In genomic region chr6:25684565-25684964, GRCh38 we compare ENCODE assay signal across 1 cellular context.
TF ChIP-seq lines count a peak whose summit lies in the region.

No MANE protein-coding gene starts in this region.

TF ChIP-seq in K562, 482 proteins besides CTCF, POLR2A, EP300 and RAD21 (continued from another document):
- no peak for TF ChIP-seq E2F8 (IDR thresholded peaks at IDR 0.05; ENCODE audit: low read depth, partially characterized antibody)
- TF ChIP-seq ZSCAN32 (CRISPR knock-in tag; IDR thresholded peaks at IDR 0.05): no peak
- peak; percentile 18; the same call in 1 of the 2 replicates for TF ChIP-seq SMARCA4 (IDR thresholded peaks at IDR 0.05)
- TF ChIP-seq ATF1 (CRISPR knock-in tag; IDR thresholded peaks at IDR 0.05): no peak
- TF ChIP-seq ATF1 (tag; IDR thresholded peaks at IDR 0.05): peak; percentile 39; the same call in 1 of the 2 replicates
- TF ChIP-seq ZNF408 (CRISPR knock-in tag; IDR thresholded peaks at IDR 0.05; ENCODE audit: low read depth): no peak
- TF ChIP-seq ZBTB8A (IDR thresholded peaks at IDR 0.05; ENCODE audit: partially characterized antibody): no peak
- no peak for TF ChIP-seq TARDBP (IDR thresholded peaks at IDR 0.05)
- no peak for TF ChIP-seq ZNF551 (CRISPR knock-in tag; IDR thresholded peaks at IDR 0.05)
- peak; percentile 75 for TF ChIP-seq NFE2 (IDR thresholded peaks at IDR 0.05; ENCODE audit: low read depth)
- TF ChIP-seq, protein P1, sequence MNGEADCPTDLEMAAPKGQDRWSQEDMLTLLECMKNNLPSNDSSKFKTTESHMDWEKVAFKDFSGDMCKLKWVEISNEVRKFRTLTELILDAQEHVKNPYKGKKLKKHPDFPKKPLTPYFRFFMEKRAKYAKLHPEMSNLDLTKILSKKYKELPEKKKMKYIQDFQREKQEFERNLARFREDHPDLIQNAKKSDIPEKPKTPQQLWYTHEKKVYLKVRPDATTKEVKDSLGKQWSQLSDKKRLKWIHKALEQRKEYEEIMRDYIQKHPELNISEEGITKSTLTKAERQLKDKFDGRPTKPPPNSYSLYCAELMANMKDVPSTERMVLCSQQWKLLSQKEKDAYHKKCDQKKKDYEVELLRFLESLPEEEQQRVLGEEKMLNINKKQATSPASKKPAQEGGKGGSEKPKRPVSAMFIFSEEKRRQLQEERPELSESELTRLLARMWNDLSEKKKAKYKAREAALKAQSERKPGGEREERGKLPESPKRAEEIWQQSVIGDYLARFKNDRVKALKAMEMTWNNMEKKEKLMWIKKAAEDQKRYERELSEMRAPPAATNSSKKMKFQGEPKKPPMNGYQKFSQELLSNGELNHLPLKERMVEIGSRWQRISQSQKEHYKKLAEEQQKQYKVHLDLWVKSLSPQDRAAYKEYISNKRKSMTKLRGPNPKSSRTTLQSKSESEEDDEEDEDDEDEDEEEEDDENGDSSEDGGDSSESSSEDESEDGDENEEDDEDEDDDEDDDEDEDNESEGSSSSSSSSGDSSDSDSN (IDR thresholded peaks at IDR 0.05; ENCODE audit: borderline replicate concordance in 1 of 2, low read depth in 2 of 2, low read length in 2 of 2): no peak
- TF ChIP-seq ATF7 (IDR thresholded peaks at IDR 0.05): peak; percentile 62; the same call in 1 of the 2 replicates
- no peak for TF ChIP-seq EZH2 (IDR thresholded peaks at IDR 0.05; ENCODE audit: borderline replicate concordance, low read depth, low read length)
- no peak for TF ChIP-seq NBN (IDR thresholded peaks at IDR 0.05; ENCODE audit: low read depth)
- TF ChIP-seq, protein P2, sequence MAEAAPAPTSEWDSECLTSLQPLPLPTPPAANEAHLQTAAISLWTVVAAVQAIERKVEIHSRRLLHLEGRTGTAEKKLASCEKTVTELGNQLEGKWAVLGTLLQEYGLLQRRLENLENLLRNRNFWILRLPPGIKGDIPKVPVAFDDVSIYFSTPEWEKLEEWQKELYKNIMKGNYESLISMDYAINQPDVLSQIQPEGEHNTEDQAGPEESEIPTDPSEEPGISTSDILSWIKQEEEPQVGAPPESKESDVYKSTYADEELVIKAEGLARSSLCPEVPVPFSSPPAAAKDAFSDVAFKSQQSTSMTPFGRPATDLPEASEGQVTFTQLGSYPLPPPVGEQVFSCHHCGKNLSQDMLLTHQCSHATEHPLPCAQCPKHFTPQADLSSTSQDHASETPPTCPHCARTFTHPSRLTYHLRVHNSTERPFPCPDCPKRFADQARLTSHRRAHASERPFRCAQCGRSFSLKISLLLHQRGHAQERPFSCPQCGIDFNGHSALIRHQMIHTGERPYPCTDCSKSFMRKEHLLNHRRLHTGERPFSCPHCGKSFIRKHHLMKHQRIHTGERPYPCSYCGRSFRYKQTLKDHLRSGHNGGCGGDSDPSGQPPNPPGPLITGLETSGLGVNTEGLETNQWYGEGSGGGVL (CRISPR knock-in tag; IDR thresholded peaks at IDR 0.05): no peak
- TF ChIP-seq TCF3 (CRISPR knock-in tag; IDR thresholded peaks at IDR 0.05): no peak
- TF ChIP-seq ZNF140 (CRISPR knock-in tag; IDR thresholded peaks at IDR 0.05): no peak
- peak in 1 of 2 experiments; percentile 35; a peak in 1 of 4 replicates for TF ChIP-seq TRIM24 (IDR thresholded peaks at IDR 0.05)
- no peak for TF ChIP-seq CEBPG (CRISPR knock-in tag; IDR thresholded peaks at IDR 0.05)
- TF ChIP-seq CEBPG (tag; conservative IDR thresholded peaks at IDR 0.05 in 1 of 2, IDR thresholded peaks at IDR 0.05 in 1 of 2): peak; percentile 82 to 97
- no peak for TF ChIP-seq ZEB2 (IDR thresholded peaks at IDR 0.05)
- no peak for TF ChIP-seq ZNF175 (CRISPR knock-in tag; IDR thresholded peaks at IDR 0.05; ENCODE audit: low read depth)
- no peak for TF ChIP-seq ERF (CRISPR knock-in tag; IDR thresholded peaks at IDR 0.05)
- TF ChIP-seq, protein P3, sequence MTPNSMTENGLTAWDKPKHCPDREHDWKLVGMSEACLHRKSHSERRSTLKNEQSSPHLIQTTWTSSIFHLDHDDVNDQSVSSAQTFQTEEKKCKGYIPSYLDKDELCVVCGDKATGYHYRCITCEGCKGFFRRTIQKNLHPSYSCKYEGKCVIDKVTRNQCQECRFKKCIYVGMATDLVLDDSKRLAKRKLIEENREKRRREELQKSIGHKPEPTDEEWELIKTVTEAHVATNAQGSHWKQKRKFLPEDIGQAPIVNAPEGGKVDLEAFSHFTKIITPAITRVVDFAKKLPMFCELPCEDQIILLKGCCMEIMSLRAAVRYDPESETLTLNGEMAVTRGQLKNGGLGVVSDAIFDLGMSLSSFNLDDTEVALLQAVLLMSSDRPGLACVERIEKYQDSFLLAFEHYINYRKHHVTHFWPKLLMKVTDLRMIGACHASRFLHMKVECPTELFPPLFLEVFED (CRISPR knock-in tag; conservative IDR thresholded peaks at IDR 0.05): no peak
- no peak for TF ChIP-seq STAT5B (CRISPR knock-in tag; IDR thresholded peaks at IDR 0.05)
- TF ChIP-seq, protein P4, sequence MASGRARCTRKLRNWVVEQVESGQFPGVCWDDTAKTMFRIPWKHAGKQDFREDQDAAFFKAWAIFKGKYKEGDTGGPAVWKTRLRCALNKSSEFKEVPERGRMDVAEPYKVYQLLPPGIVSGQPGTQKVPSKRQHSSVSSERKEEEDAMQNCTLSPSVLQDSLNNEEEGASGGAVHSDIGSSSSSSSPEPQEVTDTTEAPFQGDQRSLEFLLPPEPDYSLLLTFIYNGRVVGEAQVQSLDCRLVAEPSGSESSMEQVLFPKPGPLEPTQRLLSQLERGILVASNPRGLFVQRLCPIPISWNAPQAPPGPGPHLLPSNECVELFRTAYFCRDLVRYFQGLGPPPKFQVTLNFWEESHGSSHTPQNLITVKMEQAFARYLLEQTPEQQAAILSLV (tag; IDR thresholded peaks at IDR 0.05): peak; percentile 74; the same call in 1 of the 2 replicates
- TF ChIP-seq JUND (IDR thresholded peaks at IDR 0.05; ENCODE audit: borderline replicate concordance, low read depth, low read length): peak; percentile 19; the same call in 1 of the 2 replicates
- no peak; the same call in 2 of the 3 replicates for TF ChIP-seq JUND (tag; IDR thresholded peaks at IDR 0.05; ENCODE audit: borderline replicate concordance, low read depth, low read length)
- TF ChIP-seq FOSL1 (tag; conservative IDR thresholded peaks at IDR 0.05): 0 out of 2 replicates have a peak, but pooled peaks have one; percentile 31
- TF ChIP-seq, protein P5, sequence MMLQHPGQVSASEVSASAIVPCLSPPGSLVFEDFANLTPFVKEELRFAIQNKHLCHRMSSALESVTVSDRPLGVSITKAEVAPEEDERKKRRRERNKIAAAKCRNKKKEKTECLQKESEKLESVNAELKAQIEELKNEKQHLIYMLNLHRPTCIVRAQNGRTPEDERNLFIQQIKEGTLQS (IDR thresholded peaks at IDR 0.05): peak; percentile 84
- TF ChIP-seq, protein P5 (CRISPR knock-in tag; conservative IDR thresholded peaks at IDR 0.05): no peak
- TF ChIP-seq CEBPB (tag; IDR thresholded peaks at IDR 0.05): peak; percentile 95
- TF ChIP-seq, protein P6, sequence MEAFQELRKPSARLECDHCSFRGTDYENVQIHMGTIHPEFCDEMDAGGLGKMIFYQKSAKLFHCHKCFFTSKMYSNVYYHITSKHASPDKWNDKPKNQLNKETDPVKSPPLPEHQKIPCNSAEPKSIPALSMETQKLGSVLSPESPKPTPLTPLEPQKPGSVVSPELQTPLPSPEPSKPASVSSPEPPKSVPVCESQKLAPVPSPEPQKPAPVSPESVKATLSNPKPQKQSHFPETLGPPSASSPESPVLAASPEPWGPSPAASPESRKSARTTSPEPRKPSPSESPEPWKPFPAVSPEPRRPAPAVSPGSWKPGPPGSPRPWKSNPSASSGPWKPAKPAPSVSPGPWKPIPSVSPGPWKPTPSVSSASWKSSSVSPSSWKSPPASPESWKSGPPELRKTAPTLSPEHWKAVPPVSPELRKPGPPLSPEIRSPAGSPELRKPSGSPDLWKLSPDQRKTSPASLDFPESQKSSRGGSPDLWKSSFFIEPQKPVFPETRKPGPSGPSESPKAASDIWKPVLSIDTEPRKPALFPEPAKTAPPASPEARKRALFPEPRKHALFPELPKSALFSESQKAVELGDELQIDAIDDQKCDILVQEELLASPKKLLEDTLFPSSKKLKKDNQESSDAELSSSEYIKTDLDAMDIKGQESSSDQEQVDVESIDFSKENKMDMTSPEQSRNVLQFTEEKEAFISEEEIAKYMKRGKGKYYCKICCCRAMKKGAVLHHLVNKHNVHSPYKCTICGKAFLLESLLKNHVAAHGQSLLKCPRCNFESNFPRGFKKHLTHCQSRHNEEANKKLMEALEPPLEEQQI (IDR thresholded peaks at IDR 0.05): no peak
- no peak for TF ChIP-seq PURB (CRISPR knock-in tag; IDR thresholded peaks at IDR 0.05; ENCODE audit: low read depth)
- TF ChIP-seq RNF2 (IDR thresholded peaks at IDR 0.05): no peak
- TF ChIP-seq ZNF778 (CRISPR knock-in tag; IDR thresholded peaks at IDR 0.05): no peak
- TF ChIP-seq, protein P7, sequence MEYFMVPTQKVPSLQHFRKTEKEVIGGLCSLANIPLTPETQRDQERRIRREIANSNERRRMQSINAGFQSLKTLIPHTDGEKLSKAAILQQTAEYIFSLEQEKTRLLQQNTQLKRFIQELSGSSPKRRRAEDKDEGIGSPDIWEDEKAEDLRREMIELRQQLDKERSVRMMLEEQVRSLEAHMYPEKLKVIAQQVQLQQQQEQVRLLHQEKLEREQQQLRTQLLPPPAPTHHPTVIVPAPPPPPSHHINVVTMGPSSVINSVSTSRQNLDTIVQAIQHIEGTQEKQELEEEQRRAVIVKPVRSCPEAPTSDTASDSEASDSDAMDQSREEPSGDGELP (CRISPR knock-in tag; IDR thresholded peaks at IDR 0.05; ENCODE audit: borderline replicate concordance): no peak
- TF ChIP-seq TCF7L2 (IDR thresholded peaks at IDR 0.05; ENCODE audit: low read depth, low read length): no peak
- TF ChIP-seq ZNF695 (CRISPR knock-in tag; IDR thresholded peaks at IDR 0.05): no peak
- TF ChIP-seq BRD9 (IDR thresholded peaks at IDR 0.05; ENCODE audit: low read depth, partially characterized antibody): no peak
- TF ChIP-seq HMGN3 (IDR thresholded peaks at IDR 0.05; ENCODE audit: borderline replicate concordance, extremely low read depth, insufficient read length, low read depth, low read length): no peak
- TF ChIP-seq ZC3H8 (IDR thresholded peaks at IDR 0.05): no peak
- TF ChIP-seq, protein P8, sequence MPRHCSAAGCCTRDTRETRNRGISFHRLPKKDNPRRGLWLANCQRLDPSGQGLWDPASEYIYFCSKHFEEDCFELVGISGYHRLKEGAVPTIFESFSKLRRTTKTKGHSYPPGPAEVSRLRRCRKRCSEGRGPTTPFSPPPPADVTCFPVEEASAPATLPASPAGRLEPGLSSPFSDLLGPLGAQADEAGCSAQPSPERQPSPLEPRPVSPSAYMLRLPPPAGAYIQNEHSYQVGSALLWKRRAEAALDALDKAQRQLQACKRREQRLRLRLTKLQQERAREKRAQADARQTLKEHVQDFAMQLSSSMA (CRISPR knock-in tag; IDR thresholded peaks at IDR 0.05): no peak
- no peak for TF ChIP-seq CSDE1 (IDR thresholded peaks at IDR 0.05)
- TF ChIP-seq STAT5A (IDR thresholded peaks at IDR 0.05; ENCODE audit: borderline replicate concordance, low read length): no peak
- TF ChIP-seq CBX2 (IDR thresholded peaks at IDR 0.05; ENCODE audit: insufficient read depth, low read length, poor library complexity, severe bottlenecking): no peak
- TF ChIP-seq XRCC5 (IDR thresholded peaks at IDR 0.05; ENCODE audit: low read depth, low read length): no peak
- TF ChIP-seq ZSCAN29 (IDR thresholded peaks at IDR 0.05): no peak
- TF ChIP-seq ZFX (CRISPR knock-in tag; IDR thresholded peaks at IDR 0.05): no peak
- no peak for TF ChIP-seq KDM1A (IDR thresholded peaks at IDR 0.05)
- peak; percentile 44; the same call in 1 of the 2 replicates for TF ChIP-seq C11orf30 (IDR thresholded peaks at IDR 0.05; ENCODE audit: low read depth)
- no peak for TF ChIP-seq TBP (optimal IDR thresholded peaks at IDR 0.05; ENCODE audit: low read depth, low read length)
- no peak for TF ChIP-seq ILF3 (IDR thresholded peaks at IDR 0.05; ENCODE audit: borderline replicate concordance)
- no peak for TF ChIP-seq ZNF239 (CRISPR knock-in tag; IDR thresholded peaks at IDR 0.05)
- TF ChIP-seq RFX5 (IDR thresholded peaks at IDR 0.05; ENCODE audit: low read depth, low read length): no peak
- TF ChIP-seq MAFG (tag; conservative IDR thresholded peaks at IDR 0.05): peak; percentile 82
- no peak for TF ChIP-seq ZNF766 (CRISPR knock-in tag; conservative IDR thresholded peaks at IDR 0.05)
